Comparison of ENCODE assay signal across 20 cellular contexts in genomic region chr15:66047321-66048024, GRCh38.
DNase-seq lines count a peak whose midpoint lies in the region; ATAC-seq, FAIRE-seq and TF ChIP-seq lines count a peak whose summit lies in the region.
"Had no signal": no experiment of that assay in that cellular context is flagged by ENCODE, and none has a peak within 500 bp of the region (broad histone marks: within the 10 kb centered on the region; RNA-seq: fewer than 3 reads in every experiment).

No MANE protein-coding gene starts in this region.

- 71 to 81% methylated on average over 9 of the region's 9 CpGs for whole genome bisulfite sequencing in upper lobe of left lung, 2 donors

- H3K27me3 ChIP-seq in KMS-11 (ENCODE audit: insufficient read depth, low read depth) (no peaks in the 10 kb centered on the region), upper lobe of left lung (no peaks in the 10 kb centered on the region)
- H3K27me3 ChIP-seq: BE2C had no signal

- H3K27ac ChIP-seq in KMS-11 (no peak overlapping the region), upper lobe of left lung (no peak overlapping the region)
- H3K27ac ChIP-seq: HL-60, RWPE1, SK-N-MC had no signal

- ATAC-seq in left colon: peak; percentile 60
- ATAC-seq in HG03342 (IDR thresholded peaks at IDR 0.05; ENCODE audit: unreplicated experiment): no peak
- no peak for ATAC-seq in esophagus mucosa
- no peak for ATAC-seq in upper lobe of left lung (ENCODE audit: low FRiP score in 2 of 2)

- H3K4me2 ChIP-seq in KMS-11: no peak overlapping the region

- H3K79me2 ChIP-seq in KMS-11 (ENCODE audit: insufficient read depth, low read depth): no peaks in the 10 kb centered on the region

- DNase-seq in COLO668 (lab: John Stamatoyannopoulos, UW; ENCODE audit: unreplicated experiment) (peak; percentile 42), NCI-H345 (lab: John Stamatoyannopoulos, UW) (peak; percentile 46), left colon (no peak), GM19239 (ENCODE audit: insufficient read length, low spot score) (no peak), upper lobe of left lung (no peak)
- DNase-seq: BE2C, DND-41, KBM-7, NCI-H1105, NCI-H187, SW 1271, T-helper 2 cell had no signal

- H3K4me1 ChIP-seq in KMS-11 (ENCODE audit: low read depth, poor library complexity, severe bottlenecking) (no peaks in the 10 kb centered on the region), upper lobe of left lung (no peaks in the 10 kb centered on the region)
- H3K4me1 ChIP-seq: BE2C had no signal

- no peak for TF ChIP-seq POLR2A in upper lobe of left lung (IDR thresholded peaks at IDR 0.05)

- H2AFZ ChIP-seq in KMS-11 (ENCODE audit: low read depth): no peak overlapping the region; the same call in 1 of the 2 replicates

- intact Hi-C loops in left colon (cut with DNase I, micrococcal nuclease): no loop called here

- H3K4me3 ChIP-seq in KMS-11 (IDR thresholded peaks at IDR 0.05; ENCODE audit: insufficient read depth, low read depth, low read length): no peak overlapping the region
- H3K4me3 ChIP-seq in upper lobe of left lung: no peak overlapping the region
- H3K4me3 ChIP-seq: GM12878, SK-N-MC had no signal

- H3K9me3 ChIP-seq in upper lobe of left lung: no peaks in the 10 kb centered on the region
- H3K9me3 ChIP-seq: BE2C had no signal

- no peak overlapping the region for H3K9ac ChIP-seq in KMS-11

- no peak for TF ChIP-seq EP300 in upper lobe of left lung (IDR thresholded peaks at IDR 0.05)

- 0 out of 2 replicates have a peak, but pooled peaks have one; percentile 1 for TF ChIP-seq CTCF in KMS-11 (conservative IDR thresholded peaks at IDR 0.05; ENCODE audit: low read depth, low read length)
- TF ChIP-seq CTCF in upper lobe of left lung (IDR thresholded peaks at IDR 0.05): no peak

- no peaks in the 10 kb centered on the region for H4K20me1 ChIP-seq in KMS-11 (ENCODE audit: insufficient read depth)

- no peak for FAIRE-seq in GM19239 (lab: Jason Lieb, UNC)
- FAIRE-seq: GM12878, H54 had no signal

- H3K36me3 ChIP-seq in KMS-11 (ENCODE audit: insufficient read depth) (no peaks in the 10 kb centered on the region), upper lobe of left lung (no peaks in the 10 kb centered on the region)
- H3K36me3 ChIP-seq: BE2C had no signal

Comparison
In these comparisons a context has a peak if more than half of its experiments do, and no peak if none do; other contexts are left out.
1. DNase-seq: peak in COLO668 (single experiment) and NCI-H345 (single experiment); none in left colon (0 of 2), GM19239 (single experiment) and upper lobe of left lung (0 of 2).